ENCODE assay signal across 1 cellular context in genomic region chr19:46082728-46083050, GRCh38.
TF ChIP-seq lines count a peak whose summit lies in the region.

No MANE protein-coding gene starts in this region.

TF ChIP-seq in GM23338, 12 proteins besides CTCF, POLR2A, EP300 and RAD21:
- TF ChIP-seq CREB1 (CRISPR knock-in tag; IDR thresholded peaks at IDR 0.05; ENCODE audit: low read depth) (no peak), STAT1 (IDR thresholded peaks at IDR 0.05; ENCODE audit: unreplicated experiment) (no peak), NANOG (IDR thresholded peaks at IDR 0.05; ENCODE audit: borderline replicate concordance) (no peak), ZNF114 (CRISPR knock-in tag; IDR thresholded peaks at IDR 0.05) (no peak), REST (IDR thresholded peaks at IDR 0.05; ENCODE audit: unreplicated experiment) (no peak), ZNF331 (CRISPR knock-in tag; IDR thresholded peaks at IDR 0.05; ENCODE audit: low read depth) (no peak), POLR2AphosphoS5 (IDR thresholded peaks at IDR 0.05; ENCODE audit: low read depth) (no peak), EZH2phosphoT487 (IDR thresholded peaks at IDR 0.05; ENCODE audit: unreplicated experiment) (no peak), JUNB (IDR thresholded peaks at IDR 0.05; ENCODE audit: unreplicated experiment) (no peak), ETS1 (IDR thresholded peaks at IDR 0.05) (no peak), EZH2 (IDR thresholded peaks at IDR 0.05; ENCODE audit: low read depth, unreplicated experiment) (no peak)
